ENCODE assay signal across 19 cellular contexts in the genomic region with DNA sequence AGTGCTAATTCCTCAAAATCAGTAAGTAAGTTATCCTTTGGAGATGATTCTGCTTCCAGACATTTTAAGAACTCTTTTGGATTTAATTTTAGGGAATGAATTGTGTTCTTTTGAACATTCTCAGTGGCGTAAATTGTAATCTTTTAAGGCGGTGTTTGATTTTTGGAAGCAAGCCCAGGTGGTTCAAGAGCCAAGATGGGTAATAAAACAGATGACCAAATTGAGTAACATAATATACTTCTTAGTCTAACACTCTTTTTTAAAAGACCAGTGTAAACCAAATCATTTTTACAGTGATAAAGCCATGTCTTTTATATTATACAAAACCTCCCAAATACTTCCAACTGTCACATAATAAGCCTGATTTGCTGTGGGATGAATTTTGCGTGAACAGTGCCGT.
DNase-seq lines count a peak whose midpoint lies in the region; ATAC-seq, FAIRE-seq and TF ChIP-seq lines count a peak whose summit lies in the region.
"Had no signal": no experiment of that assay in that cellular context is flagged by ENCODE, and none has a peak within 500 bp of the region (broad histone marks: within the 10 kb centered on the region; RNA-seq: fewer than 3 reads in every experiment).

No MANE protein-coding gene starts in this region.

- H3K27ac Mint-ChIP-seq in HFFc6 (peak overlapping the region; percentile 62), astrocyte (ENCODE audit: unreplicated experiment) (peak overlapping the region; percentile 50)
- H3K27ac Mint-ChIP-seq: activated naive CD8-positive, alpha-beta T cell had no signal

- no peaks in the 10 kb centered on the region for H3K9me3 ChIP-seq in AG04450 (ENCODE audit: control insufficient read depth, insufficient read depth, low read length)
- H3K9me3 ChIP-seq in astrocyte (ENCODE audit: insufficient read depth, low read depth, low read length), result no peaks in the 10 kb centered on the region
- H3K9me3 ChIP-seq in mesenchymal stem cell (ENCODE audit: control insufficient read depth, low read length), result no peaks in the 10 kb centered on the region
- no peaks in the 10 kb centered on the region for H3K9me3 ChIP-seq in heart left ventricle
- H3K9me3 ChIP-seq: suprapubic skin had no signal

- no peak overlapping the region for H3K23ac ChIP-seq in mesenchymal stem cell (ENCODE audit: low read length in 2 of 2)

- H2BK120ac ChIP-seq in mesenchymal stem cell (ENCODE audit: low read depth, low read length), result no peak overlapping the region

- no peak overlapping the region for H2BK15ac ChIP-seq in mesenchymal stem cell (ENCODE audit: low read depth, poor library complexity, severe bottlenecking)

- no peak for TF ChIP-seq POLR2A in heart left ventricle (IDR thresholded peaks at IDR 0.05)

- FAIRE-seq in astrocyte (lab: Jason Lieb, UNC), result no peak
- FAIRE-seq: GM12891 had no signal

- H3K27me3 Mint-ChIP-seq in HFFc6 (ENCODE audit: insufficient read depth) (peaks cover 5% of the 10 kb centered on the region; the same call in 1 of the 2 replicates), astrocyte (ENCODE audit: low read depth, unreplicated experiment) (no peaks in the 10 kb centered on the region)
- H3K27me3 Mint-ChIP-seq: activated naive CD8-positive, alpha-beta T cell had no signal

- TF ChIP-seq CTCF in AG04450 (IDR thresholded peaks at IDR 0.05; ENCODE audit: low read depth, low read length) (no peak), HFFc6 (IDR thresholded peaks at IDR 0.05) (no peak), astrocyte (IDR thresholded peaks at IDR 0.05; ENCODE audit: insufficient read depth, low read depth, low read length) (no peak), heart left ventricle (IDR thresholded peaks at IDR 0.05) (no peak)

- H3K9ac ChIP-seq in astrocyte (ENCODE audit: low read length) (no peak overlapping the region), mesenchymal stem cell (ENCODE audit: low read length) (peak overlapping the region; percentile 52)

- no peak overlapping the region for H4K8ac ChIP-seq in mesenchymal stem cell (ENCODE audit: low read length)

- ATAC-seq in HG03025 (IDR thresholded peaks at IDR 0.05; ENCODE audit: low FRiP score, unreplicated experiment), result no peak
- ATAC-seq in heart left ventricle, result no peak
- ATAC-seq in GM21786 (IDR thresholded peaks at IDR 0.05; ENCODE audit: unreplicated experiment), result no peak

- intact Hi-C loops in heart left ventricle (cut with DNase I), result no loop called here

- H3K4me3 ChIP-seq in AG04450 (ENCODE audit: low read depth, low read length) (no peak overlapping the region), astrocyte (ENCODE audit: insufficient read depth, low read depth, low read length) (no peak overlapping the region), mesenchymal stem cell (ENCODE audit: insufficient read depth in 1 of 2, low read depth in 1 of 2, low read length in 2 of 2) (no peak overlapping the region), heart left ventricle (no peak overlapping the region)
- H3K4me3 ChIP-seq: lung, suprapubic skin had no signal

- H3K27me3 ChIP-seq in AG04450 (ENCODE audit: control insufficient read depth, insufficient read depth, low read length) (no peaks in the 10 kb centered on the region), astrocyte (ENCODE audit: insufficient read depth, low read length) (no peaks in the 10 kb centered on the region), mesenchymal stem cell (ENCODE audit: control insufficient read depth in 1 of 2, insufficient read depth in 1 of 2, low read length in 2 of 2) (no peaks in the 10 kb centered on the region), heart left ventricle (no peaks in the 10 kb centered on the region)
- H3K27me3 ChIP-seq: suprapubic skin had no signal

- peak overlapping the region; percentile 52 for H3K4me3 Mint-ChIP-seq in HFFc6
- no peak overlapping the region for H3K4me3 Mint-ChIP-seq in astrocyte (ENCODE audit: unreplicated experiment)
- H3K4me3 Mint-ChIP-seq: activated naive CD8-positive, alpha-beta T cell had no signal

- H2AFZ ChIP-seq in astrocyte (ENCODE audit: low read depth, low read length) (no peak overlapping the region), mesenchymal stem cell (ENCODE audit: low read depth, low read length) (no peak overlapping the region)

- no peak overlapping the region for H2BK5ac ChIP-seq in mesenchymal stem cell (ENCODE audit: low read depth, low read length, poor library complexity, severe bottlenecking)

- H3K14ac ChIP-seq in mesenchymal stem cell (ENCODE audit: low read length in 2 of 2), result no peak overlapping the region

- no peaks in the 10 kb centered on the region for H3K36me3 ChIP-seq in astrocyte (ENCODE audit: insufficient read depth, low read length)
- H3K36me3 ChIP-seq in mesenchymal stem cell (ENCODE audit: control insufficient read depth in 1 of 2, insufficient read depth in 2 of 2, low read depth in 1 of 2, low read length in 2 of 2), result no peaks in the 10 kb centered on the region
- no peaks in the 10 kb centered on the region for H3K36me3 ChIP-seq in heart left ventricle
- H3K36me3 ChIP-seq: suprapubic skin had no signal

- H3K9me3 Mint-ChIP-seq in HFFc6, result no peaks in the 10 kb centered on the region
- H3K9me3 Mint-ChIP-seq in astrocyte (ENCODE audit: unreplicated experiment), result no peaks in the 10 kb centered on the region

- 83% methylated on average over 1 of the region's 4 CpGs for WGBS in mesenchymal stem cell
- WGBS in heart left ventricle, 4 donors, result 51 to 55% (median 53%) methylated on average over 4 of the region's 4 CpGs

- H3K79me1 ChIP-seq in mesenchymal stem cell (replicated peaks; ENCODE audit: low read length, poor library complexity, severe bottlenecking), result no peaks in the 10 kb centered on the region

- H3K4me2 ChIP-seq in astrocyte (ENCODE audit: low read length), result peak overlapping the region; percentile 16
- no peak overlapping the region for H3K4me2 ChIP-seq in mesenchymal stem cell (ENCODE audit: low read length, poor library complexity, severe bottlenecking)

- H4K91ac ChIP-seq in mesenchymal stem cell (ENCODE audit: low read length), result no peak overlapping the region

- no peak overlapping the region for H3K4ac ChIP-seq in mesenchymal stem cell (ENCODE audit: low read depth in 1 of 2, low read length in 2 of 2)

- peak; percentile 24 for DNase-seq in AG04450 (ENCODE audit: low read depth, low spot score)
- peak; percentile 36 for DNase-seq in HFFc6
- peak; percentile 63 for DNase-seq in astrocyte (ENCODE audit: low read depth)
- DNase-seq in mesenchymal stem cell, result no peak
- DNase-seq in heart left ventricle, result no peak
- DNase-seq in GOT3 (lab: John Stamatoyannopoulos, UW), result no peak
- DNase-seq: activated CD4-positive, CD25-positive, alpha-beta regulatory T cell treated with anti-CD3 and anti-CD28 coated beads, Interleukin-2, amount 50 U/mL, for 72 hours; activated CD8-positive, alpha-beta memory T cell treated with anti-CD3 and anti-CD28 coated beads, Interleukin-2, amount 50 U/mL, for 48 hours; cerebellar nuclear complex; DND-41; NCI-H1417; NCI-H524 treated with DMSO at 0.1 percent for 48 hours; occipital lobe had no signal

- H2BK12ac ChIP-seq in mesenchymal stem cell (ENCODE audit: low read length in 2 of 2), result no peak overlapping the region

- H2AK5ac ChIP-seq in mesenchymal stem cell (ENCODE audit: low read length, severe bottlenecking), result no peak overlapping the region

- H3K36me3 Mint-ChIP-seq in HFFc6 (ENCODE audit: low read depth), result no peaks in the 10 kb centered on the region
- H3K36me3 Mint-ChIP-seq in astrocyte (ENCODE audit: low read depth, unreplicated experiment), result no peaks in the 10 kb centered on the region
- H3K36me3 Mint-ChIP-seq: activated naive CD8-positive, alpha-beta T cell had no signal

- H3K27ac ChIP-seq in AG04450 (ENCODE audit: low read depth, low read length) (no peak overlapping the region), astrocyte (ENCODE audit: low read depth, low read length) (no peak overlapping the region), mesenchymal stem cell (ENCODE audit: low read length, poor library complexity, severe bottlenecking) (no peak overlapping the region), heart left ventricle (no peak overlapping the region)
- H3K27ac ChIP-seq: suprapubic skin had no signal

- H3K4me1 ChIP-seq in astrocyte (ENCODE audit: insufficient read depth, low read length) (no peaks in the 10 kb centered on the region), mesenchymal stem cell (ENCODE audit: control insufficient read depth, insufficient read depth, low read depth, low read length) (peaks cover 4% of the 10 kb centered on the region), heart left ventricle (no peaks in the 10 kb centered on the region)
- H3K4me1 ChIP-seq: suprapubic skin had no signal

- CTCF ChIA-PET in AG04450 (lab: Charles Lee), result interaction anchor here (1.8 kb wide), 1 partner anchor 62 kb away, joined by 6 read pairs; no protein-coding TSS in a partner anchor

- POLR2A ChIA-PET in AG04450 (lab: Yijun Ruan, JAX), result interaction anchor here (0.9 to 1.0 kb wide), 2 partner anchors 14 to 19 kb away, joined by 4 read pairs; no protein-coding TSS in a partner anchor

- no peaks in the 10 kb centered on the region for H4K20me1 ChIP-seq in astrocyte (ENCODE audit: insufficient read depth, low read length)

- no peak overlapping the region for H3K18ac ChIP-seq in mesenchymal stem cell (ENCODE audit: low read depth in 1 of 2, low read length in 2 of 2)

- H3K4me1 Mint-ChIP-seq in HFFc6 (ENCODE audit: low read depth) (peaks cover 28% of the 10 kb centered on the region), astrocyte (ENCODE audit: low read depth, unreplicated experiment) (peaks cover 10% of the 10 kb centered on the region)

- H3K79me2 ChIP-seq in astrocyte (ENCODE audit: insufficient read depth, low read length), result no peaks in the 10 kb centered on the region

Comparison
In these comparisons a context has a peak if more than half of its experiments do, and no peak if none do; other contexts are left out.
1. DNase-seq: peak in AG04450 (single experiment), HFFc6 (single experiment) and astrocyte (single experiment); none in mesenchymal stem cell (single experiment), heart left ventricle (0 of 5) and GOT3 (single experiment).